Comparison of ENCODE assay signal across 1 cellular context in the genomic region with DNA sequence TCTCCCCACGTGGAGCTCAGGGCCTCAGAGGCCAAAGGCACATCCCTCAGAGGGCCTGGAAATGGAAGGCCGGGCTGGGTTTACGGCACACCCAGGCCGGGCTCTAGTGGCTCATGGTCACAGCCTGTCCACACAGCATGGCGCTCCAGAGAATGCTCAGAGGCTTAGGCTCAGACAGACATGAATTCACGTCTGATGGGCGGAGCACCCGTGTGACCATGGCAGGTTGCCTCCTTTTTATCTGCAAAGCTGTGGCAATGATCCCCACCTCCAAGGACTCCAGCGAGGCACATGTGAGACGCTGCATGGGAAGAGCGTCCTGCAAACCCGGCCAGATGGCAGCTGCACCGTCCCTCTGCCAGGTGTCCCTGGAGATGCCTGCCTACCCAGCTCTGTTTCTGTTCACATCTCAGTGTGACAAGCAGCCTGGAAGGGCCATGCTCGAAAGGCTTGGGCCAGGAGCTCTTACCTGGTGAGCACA.
TF ChIP-seq lines count a peak whose summit lies in the region.

No MANE protein-coding gene starts in this region.

TF ChIP-seq in IMR-90, 13 proteins besides CTCF, POLR2A, EP300 and RAD21 (continued from another document):
- no peak for TF ChIP-seq RCOR1 (IDR thresholded peaks at IDR 0.05; ENCODE audit: insufficient replicate concordance, low read length)
- TF ChIP-seq CEBPB (IDR thresholded peaks at IDR 0.05; ENCODE audit: low read depth, low read length), result no peak
- TF ChIP-seq, protein P1, sequence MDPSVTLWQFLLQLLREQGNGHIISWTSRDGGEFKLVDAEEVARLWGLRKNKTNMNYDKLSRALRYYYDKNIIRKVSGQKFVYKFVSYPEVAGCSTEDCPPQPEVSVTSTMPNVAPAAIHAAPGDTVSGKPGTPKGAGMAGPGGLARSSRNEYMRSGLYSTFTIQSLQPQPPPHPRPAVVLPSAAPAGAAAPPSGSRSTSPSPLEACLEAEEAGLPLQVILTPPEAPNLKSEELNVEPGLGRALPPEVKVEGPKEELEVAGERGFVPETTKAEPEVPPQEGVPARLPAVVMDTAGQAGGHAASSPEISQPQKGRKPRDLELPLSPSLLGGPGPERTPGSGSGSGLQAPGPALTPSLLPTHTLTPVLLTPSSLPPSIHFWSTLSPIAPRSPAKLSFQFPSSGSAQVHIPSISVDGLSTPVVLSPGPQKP (IDR thresholded peaks at IDR 0.05; ENCODE audit: borderline replicate concordance, low read depth, low read length), result no peak
- TF ChIP-seq, protein P2, sequence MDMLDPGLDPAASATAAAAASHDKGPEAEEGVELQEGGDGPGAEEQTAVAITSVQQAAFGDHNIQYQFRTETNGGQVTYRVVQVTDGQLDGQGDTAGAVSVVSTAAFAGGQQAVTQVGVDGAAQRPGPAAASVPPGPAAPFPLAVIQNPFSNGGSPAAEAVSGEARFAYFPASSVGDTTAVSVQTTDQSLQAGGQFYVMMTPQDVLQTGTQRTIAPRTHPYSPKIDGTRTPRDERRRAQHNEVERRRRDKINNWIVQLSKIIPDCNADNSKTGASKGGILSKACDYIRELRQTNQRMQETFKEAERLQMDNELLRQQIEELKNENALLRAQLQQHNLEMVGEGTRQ (IDR thresholded peaks at IDR 0.05; ENCODE audit: low read depth, low read length), result no peak
- no peak for TF ChIP-seq RFX5 (IDR thresholded peaks at IDR 0.05; ENCODE audit: low read depth, low read length)
- TF ChIP-seq CHD1 (IDR thresholded peaks at IDR 0.05; ENCODE audit: low read depth, low read length), result no peak
- TF ChIP-seq MAFK (IDR thresholded peaks at IDR 0.05; ENCODE audit: low read depth, low read length), result no peak
- TF ChIP-seq MAZ (IDR thresholded peaks at IDR 0.05; ENCODE audit: borderline replicate concordance, low read depth, low read length), result no peak
- no peak for TF ChIP-seq BHLHE40 (IDR thresholded peaks at IDR 0.05; ENCODE audit: low read depth, low read length)
- TF ChIP-seq MXI1 (IDR thresholded peaks at IDR 0.05; ENCODE audit: borderline replicate concordance, low read depth, low read length), result no peak
- no peak for TF ChIP-seq FOS (IDR thresholded peaks at IDR 0.05; ENCODE audit: low read depth, low read length)
- no peak for TF ChIP-seq NFE2L2 (IDR thresholded peaks at IDR 0.05; ENCODE audit: low read depth, low read length)
